Comparison of ENCODE assay signal across 11 cellular contexts in the genomic region with DNA sequence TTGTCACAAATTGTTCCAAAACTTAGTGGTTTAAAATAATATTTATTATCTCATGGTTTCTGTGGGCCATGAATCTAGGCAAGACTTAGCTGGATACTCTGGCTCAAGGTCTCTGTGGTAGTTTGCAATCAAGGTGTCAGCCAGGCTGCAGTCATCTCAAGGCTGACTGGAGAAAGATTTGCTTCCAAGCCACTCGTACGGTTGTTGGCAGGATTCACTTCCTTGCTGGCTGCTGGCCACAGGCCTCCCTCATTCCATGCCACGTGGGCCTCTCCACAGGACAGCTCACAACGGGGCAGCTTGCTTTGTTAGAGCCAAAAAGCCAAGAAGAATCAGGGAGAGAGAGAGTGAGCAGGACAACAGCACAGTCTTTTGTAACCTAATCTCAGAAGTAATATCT.
DNase-seq lines count a peak whose midpoint lies in the region; ATAC-seq and TF ChIP-seq lines count a peak whose summit lies in the region.
"Had no signal": no experiment of that assay in that cellular context is flagged by ENCODE, and none has a peak within 500 bp of the region (broad histone marks: within the 10 kb centered on the region; RNA-seq: fewer than 3 reads in every experiment).

No MANE protein-coding gene starts in this region.

- 9 to 15% (median 14%) methylated on average over 4 of the region's 4 CpGs for WGBS in psoas muscle, 3 donors
- WGBS in esophagus squamous epithelium, 2 donors = 2 to 11% methylated on average over 4 of the region's 4 CpGs

- no peaks in the 10 kb centered on the region for H3K27me3 ChIP-seq in psoas muscle (ENCODE audit: insufficient read depth in 3 of 3, low read length in 2 of 3)
- H3K27me3 ChIP-seq in esophagus squamous epithelium = no peaks in the 10 kb centered on the region
- H3K27me3 ChIP-seq: breast epithelium had no signal

- intact Hi-C loops in psoas muscle (cut with DNase I) (no loop called here), esophagus squamous epithelium (cut with DNase I) (no loop called here)

- H3K27ac ChIP-seq in psoas muscle = no peak overlapping the region
- no peak overlapping the region for H3K27ac ChIP-seq in esophagus squamous epithelium
- H3K27ac ChIP-seq: breast epithelium had no signal

- no peak overlapping the region for H3K4me3 ChIP-seq in fibroblast of villous mesenchyme (ENCODE audit: low read depth, low read length)
- no peak overlapping the region for H3K4me3 ChIP-seq in psoas muscle
- H3K4me3 ChIP-seq in esophagus squamous epithelium = no peak overlapping the region
- H3K4me3 ChIP-seq: breast epithelium had no signal

- ATAC-seq in psoas muscle = peak in 1 of 4 donors; percentile 30
- ATAC-seq in HG03108 (IDR thresholded peaks at IDR 0.05; ENCODE audit: unreplicated experiment) = no peak

- no peak for TF ChIP-seq POLR2A in esophagus squamous epithelium (IDR thresholded peaks at IDR 0.05)

- no peaks in the 10 kb centered on the region for H3K36me3 ChIP-seq in psoas muscle (ENCODE audit: insufficient read depth in 1 of 2, low read depth in 1 of 2)
- H3K36me3 ChIP-seq in esophagus squamous epithelium = no peaks in the 10 kb centered on the region
- H3K36me3 ChIP-seq: breast epithelium had no signal

- no peaks in the 10 kb centered on the region for H3K9me3 ChIP-seq in psoas muscle
- no peaks in the 10 kb centered on the region for H3K9me3 ChIP-seq in esophagus squamous epithelium
- H3K9me3 ChIP-seq: breast epithelium had no signal

- TF ChIP-seq CTCF in fibroblast of villous mesenchyme (IDR thresholded peaks at IDR 0.05; ENCODE audit: insufficient read depth, low read depth, low read length) = no peak
- no peak for TF ChIP-seq CTCF in psoas muscle (IDR thresholded peaks at IDR 0.05)
- no peak for TF ChIP-seq CTCF in esophagus squamous epithelium (IDR thresholded peaks at IDR 0.05)

- H3K4me1 ChIP-seq in psoas muscle (no peaks in the 10 kb centered on the region), esophagus squamous epithelium (peaks cover 0 to 7% (median 4%) of the 10 kb centered on the region in 3 donors)
- H3K4me1 ChIP-seq: breast epithelium had no signal

- DNase-seq in Daoy (ENCODE audit: low read depth) (peak; percentile 80), RPMI7951 (ENCODE audit: low read depth) (peak; percentile 88), fibroblast of villous mesenchyme (ENCODE audit: low read depth) (peak; percentile 71), psoas muscle (peak; percentile 49 to 56), NCI-H345 (lab: John Stamatoyannopoulos, UW) (no peak), esophagus squamous epithelium (lab: John Stamatoyannopoulos, UW) (no peak)
- no peak for DNase-seq in stimulated activated CD8-positive, alpha-beta memory T cell treated with anti-CD3 and anti-CD28 coated beads, Interleukin-4, amount 100 ng/mL, for 48 hours
- DNase-seq: GOT3, NCI-H1417 had no signal

Comparison
In these comparisons a context has a peak if more than half of its experiments do, and no peak if none do; other contexts are left out.
1. DNase-seq: peak in Daoy (single experiment), RPMI7951 (single experiment), fibroblast of villous mesenchyme (single experiment) and psoas muscle (2 of 2); none in stimulated activated CD8-positive, alpha-beta memory T cell treated with anti-CD3 and anti-CD28 coated beads, Interleukin-4, amount 100 ng/mL, for 48 hours (single experiment), NCI-H345 (single experiment) and esophagus squamous epithelium (single experiment).